1 cellular context compared by ENCODE assay signal in genomic region chr4:7192252-7193039, GRCh38.
TF ChIP-seq lines count a peak whose summit lies in the region.

Gene SORCS2 (plus strand): TSS chr4:7192538.

TF ChIP-seq in HCT116, 20 proteins besides CTCF, POLR2A, EP300 and RAD21 (continued from another document):
- TF ChIP-seq, protein P1, sequence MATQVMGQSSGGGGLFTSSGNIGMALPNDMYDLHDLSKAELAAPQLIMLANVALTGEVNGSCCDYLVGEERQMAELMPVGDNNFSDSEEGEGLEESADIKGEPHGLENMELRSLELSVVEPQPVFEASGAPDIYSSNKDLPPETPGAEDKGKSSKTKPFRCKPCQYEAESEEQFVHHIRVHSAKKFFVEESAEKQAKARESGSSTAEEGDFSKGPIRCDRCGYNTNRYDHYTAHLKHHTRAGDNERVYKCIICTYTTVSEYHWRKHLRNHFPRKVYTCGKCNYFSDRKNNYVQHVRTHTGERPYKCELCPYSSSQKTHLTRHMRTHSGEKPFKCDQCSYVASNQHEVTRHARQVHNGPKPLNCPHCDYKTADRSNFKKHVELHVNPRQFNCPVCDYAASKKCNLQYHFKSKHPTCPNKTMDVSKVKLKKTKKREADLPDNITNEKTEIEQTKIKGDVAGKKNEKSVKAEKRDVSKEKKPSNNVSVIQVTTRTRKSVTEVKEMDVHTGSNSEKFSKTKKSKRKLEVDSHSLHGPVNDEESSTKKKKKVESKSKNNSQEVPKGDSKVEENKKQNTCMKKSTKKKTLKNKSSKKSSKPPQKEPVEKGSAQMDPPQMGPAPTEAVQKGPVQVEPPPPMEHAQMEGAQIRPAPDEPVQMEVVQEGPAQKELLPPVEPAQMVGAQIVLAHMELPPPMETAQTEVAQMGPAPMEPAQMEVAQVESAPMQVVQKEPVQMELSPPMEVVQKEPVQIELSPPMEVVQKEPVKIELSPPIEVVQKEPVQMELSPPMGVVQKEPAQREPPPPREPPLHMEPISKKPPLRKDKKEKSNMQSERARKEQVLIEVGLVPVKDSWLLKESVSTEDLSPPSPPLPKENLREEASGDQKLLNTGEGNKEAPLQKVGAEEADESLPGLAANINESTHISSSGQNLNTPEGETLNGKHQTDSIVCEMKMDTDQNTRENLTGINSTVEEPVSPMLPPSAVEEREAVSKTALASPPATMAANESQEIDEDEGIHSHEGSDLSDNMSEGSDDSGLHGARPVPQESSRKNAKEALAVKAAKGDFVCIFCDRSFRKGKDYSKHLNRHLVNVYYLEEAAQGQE (IDR thresholded peaks at IDR 0.05; ENCODE audit: low read depth): no peak
- TF ChIP-seq EZH2phosphoT487 (IDR thresholded peaks at IDR 0.05; ENCODE audit: borderline replicate concordance): no peak
- TF ChIP-seq POLR2AphosphoS5 (IDR thresholded peaks at IDR 0.05; ENCODE audit: low read depth, low read length): no peak
- no peak for TF ChIP-seq FOSL1 (IDR thresholded peaks at IDR 0.05; ENCODE audit: low read depth)
- TF ChIP-seq YY1 (IDR thresholded peaks at IDR 0.05; ENCODE audit: extremely low read depth, insufficient replicate concordance, low read depth, low read length): no peak
